Comparison of ENCODE assay signal across 20 cellular contexts in the genomic region with DNA sequence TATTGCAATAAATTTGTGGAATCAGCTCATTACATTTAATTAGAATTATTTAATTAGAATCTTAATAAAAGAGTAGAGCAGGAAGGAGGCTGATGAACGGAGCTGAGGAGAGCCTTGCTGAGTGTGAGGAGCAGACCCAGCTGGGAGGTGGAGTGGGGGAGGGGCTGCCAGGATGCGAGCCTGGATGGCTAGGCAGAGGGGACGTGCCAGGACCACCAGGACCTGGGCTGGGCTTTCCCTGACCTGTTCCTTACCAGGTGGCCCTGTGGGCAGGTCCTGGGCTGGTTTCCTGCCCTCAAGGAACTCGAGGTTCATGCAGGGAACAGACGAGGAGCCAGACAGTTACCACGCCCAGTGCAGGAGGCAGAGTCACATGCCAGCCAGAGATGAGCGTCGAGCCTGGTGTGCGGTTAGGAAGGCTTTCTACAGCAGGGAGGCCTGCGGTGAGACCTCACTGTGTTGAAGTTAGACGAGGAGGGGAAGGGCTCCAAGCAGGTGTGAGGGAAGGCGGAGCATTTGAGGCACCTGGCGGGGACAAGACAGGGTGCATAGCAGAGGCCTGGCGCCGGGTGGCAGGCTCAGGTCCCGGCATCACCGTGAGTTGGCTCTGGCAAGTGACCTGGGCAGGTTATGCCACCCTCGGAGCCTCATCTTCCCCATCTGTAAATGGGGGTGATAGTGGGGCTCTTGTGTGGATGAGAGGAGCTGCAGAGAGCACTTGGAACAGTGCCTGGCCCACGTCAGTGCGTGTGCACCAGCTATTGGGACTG. TPM values are rescaled to one million over a fixed set of nuclear protein-coding genes. Genes with fewer than 3 reads are reported as not detected.
A peak's percentile ranks its signal among the peaks of the same experiment; 100 is the strongest.
DNase-seq lines count a peak whose midpoint lies in the region; ATAC-seq, FAIRE-seq and TF ChIP-seq lines count a peak whose summit lies in the region.
"Had no signal": no experiment of that assay in that cellular context is flagged by ENCODE, and none has a peak within 500 bp of the region (broad histone marks: within the 10 kb centered on the region; RNA-seq: fewer than 3 reads in every experiment).

No MANE protein-coding gene starts in this region.

- H3K23me2 ChIP-seq in H1 (ENCODE audit: low read depth, low read length): no peaks in the 10 kb centered on the region

- ATAC-seq in HG03378 (IDR thresholded peaks at IDR 0.05; ENCODE audit: unreplicated experiment): no peak
- no peak for ATAC-seq in HG03457 (IDR thresholded peaks at IDR 0.05; ENCODE audit: unreplicated experiment)
- ATAC-seq: Panc1 had no signal

- H2BK5ac ChIP-seq in H1 (ENCODE audit: low read depth, low read length): no peak overlapping the region; the same call in 1 of the 2 replicates

- H3K27ac Mint-ChIP-seq in neural progenitor cell: peak overlapping the region; percentile 19
- H3K27ac Mint-ChIP-seq: B cell had no signal

- no peak for TF ChIP-seq EP300 in H1 (IDR thresholded peaks at IDR 0.05; ENCODE audit: borderline replicate concordance in 1 of 2, low read depth in 2 of 2, low read length in 2 of 2)

- no peak overlapping the region for H3K14ac ChIP-seq in H1 (ENCODE audit: insufficient read length)

- no peak overlapping the region for H4K5ac ChIP-seq in H1 (ENCODE audit: insufficient read length, low read depth, low read length)

- H3K4me1 Mint-ChIP-seq in neural progenitor cell: peaks cover 66% of the 10 kb centered on the region

- peak overlapping the region; percentile 57; the same call in 1 of the 2 replicates for H4K8ac ChIP-seq in H1 (ENCODE audit: extremely low read depth, insufficient read depth, low read length)

- POLR2A ChIA-PET in H1 (lab: Charles Lee; ENCODE audit: partially characterized antibody): interaction anchor here (0.8 to 1.1 kb wide), 3 partner anchors 8 to 223 kb away, joined by 3 read pairs; a partner anchor contains a TSS

- FAIRE-seq in H1 (lab: Jason Lieb, UNC): no peak

- no peak overlapping the region for H2BK20ac ChIP-seq in H1 (ENCODE audit: low read length)

- DNase-seq in NCI-H2196 (lab: John Stamatoyannopoulos, UW; ENCODE audit: unreplicated experiment) (peak; percentile 18), NCI-H2196 treated with DMSO at 0.1 percent for 48 hours (lab: John Stamatoyannopoulos, UW; ENCODE audit: unreplicated experiment) (no peak), NCI-H69 (lab: John Stamatoyannopoulos, UW) (peak; percentile 24), H1 (ENCODE audit: low read depth in 1 of 2, low spot score in 2 of 2) (no peak), neural progenitor cell (ENCODE audit: low spot score) (no peak), GF-D8 (lab: John Stamatoyannopoulos, UW) (no peak)
- DNase-seq: 8988T, DMS153, GDM1, GM23248, KBM-7, NCI-H1105, NCI-H1694 treated with DMSO at 0.1 percent for 48 hours, NCI-H2107, NCI-H446, SJCRH30 had no signal

- H2BK12ac ChIP-seq in H1 (ENCODE audit: low read depth, low read length): peak overlapping the region; percentile 71; the same call in 1 of the 2 replicates

- H3K4me3 ChIP-seq in H1 (ENCODE audit: extremely low read depth in 1 of 4, insufficient read depth in 2 of 4, low read depth in 3 of 4, low read length in 4 of 4) (no peak overlapping the region), neural progenitor cell (no peak overlapping the region)
- H3K4me3 ChIP-seq: GM23248, SJCRH30 had no signal

- H3K56ac ChIP-seq in H1 (replicated peaks; ENCODE audit: insufficient read length, low read depth, low read length): no peak overlapping the region

- TF ChIP-seq CTCF in H1 (IDR thresholded peaks at IDR 0.05; ENCODE audit: control extremely low read depth in 1 of 3, insufficient read depth in 1 of 3, low read depth in 1 of 3, low read length in 3 of 3) (no peak), neural progenitor cell (IDR thresholded peaks at IDR 0.05) (no peak)

- H3K9ac ChIP-seq in H1 (replicated peaks in 1 of 4; ENCODE audit: extremely low read depth in 1 of 4, low read depth in 3 of 4, low read length in 3 of 4) (no peak overlapping the region), neural progenitor cell (no peak overlapping the region)
- H3K9ac ChIP-seq: GM23248 had no signal

- no peaks in the 10 kb centered on the region for H3K36me3 Mint-ChIP-seq in neural progenitor cell

- no peaks in the 10 kb centered on the region for H3K36me3 ChIP-seq in H1 (ENCODE audit: control insufficient read depth in 2 of 4, insufficient read depth in 4 of 4, low read length in 3 of 4)
- H3K36me3 ChIP-seq in neural progenitor cell: no peaks in the 10 kb centered on the region
- H3K36me3 ChIP-seq: SJCRH30 had no signal

- H3K4ac ChIP-seq in H1 (replicated peaks; ENCODE audit: insufficient read length, low read depth, low read length): peak overlapping the region; percentile 15

- H3K27ac ChIP-seq in H1 (ENCODE audit: low read depth, low read length) (no peak overlapping the region), neural progenitor cell (no peak overlapping the region)
- H3K27ac ChIP-seq: GM23248, SJCRH30 had no signal

- H3K27me3 ChIP-seq in H1 (replicated peaks in 1 of 4; ENCODE audit: control insufficient read depth in 3 of 4, extremely low read depth in 1 of 4, insufficient read depth in 3 of 4, low read length in 3 of 4): no peaks in the 10 kb centered on the region; a peak in 2 of 7 replicates
- H3K27me3 ChIP-seq in neural progenitor cell: no peaks in the 10 kb centered on the region

- H2AFZ ChIP-seq in H1 (ENCODE audit: low read length) (no peak overlapping the region), neural progenitor cell (replicated peaks) (no peak overlapping the region)
- H2AFZ ChIP-seq: GM23248 had no signal

- no peak for TF ChIP-seq POLR2A in H1 (IDR thresholded peaks at IDR 0.05; ENCODE audit: control extremely low read depth in 1 of 2, low read depth in 2 of 2, low read length in 2 of 2)

- H3K79me2 ChIP-seq in H1 (ENCODE audit: control insufficient read depth in 1 of 2, insufficient read depth in 2 of 2, low read length in 2 of 2) (no peaks in the 10 kb centered on the region), neural progenitor cell (ENCODE audit: low read depth) (no peaks in the 10 kb centered on the region)

- TF ChIP-seq RAD21 in H1 (IDR thresholded peaks at IDR 0.05 in 1 of 2, conservative IDR thresholded peaks at IDR 0.05 in 1 of 2; ENCODE audit: low read depth in 2 of 2, low read length in 2 of 2): no peak

- H3K9me3 Mint-ChIP-seq in neural progenitor cell: no peaks in the 10 kb centered on the region

- CTCF ChIA-PET in H1 (lab: Charles Lee; ENCODE audit: partially characterized antibody): interaction anchor here (0.8 to 1.1 kb wide), 2 partner anchors 12 to 440 kb away, joined by 4 read pairs; no protein-coding TSS in a partner anchor

- no peaks in the 10 kb centered on the region for H3K79me1 ChIP-seq in H1 (ENCODE audit: low read depth, low read length)

- H3K23ac ChIP-seq in H1 (ENCODE audit: insufficient read length): no peak overlapping the region

- peaks cover 4% of the 10 kb centered on the region for H3K27me3 Mint-ChIP-seq in neural progenitor cell (ENCODE audit: insufficient read depth, low read depth)
- H3K27me3 Mint-ChIP-seq: B cell had no signal

- H4K20me1 ChIP-seq in H1 (replicated peaks in 1 of 2; ENCODE audit: control insufficient read depth in 1 of 2, insufficient read depth in 2 of 2, low read length in 2 of 2) (peaks cover 0 to 4% of the 10 kb centered on the region in 2 experiments), neural progenitor cell (ENCODE audit: low read depth) (no peaks in the 10 kb centered on the region)

- H3K4me1 ChIP-seq in H1 (replicated peaks in 1 of 4; ENCODE audit: control insufficient read depth in 3 of 4, insufficient read depth in 4 of 4, low read length in 3 of 4) (peaks cover 0 to 24% (median 17%) of the 10 kb centered on the region in 4 experiments; a peak in 6 of 7 replicates), neural progenitor cell (peaks cover 19% of the 10 kb centered on the region)

- H3K4me2 ChIP-seq in H1 (ENCODE audit: insufficient read depth in 1 of 2, low read depth in 2 of 2, low read length in 2 of 2): no peak overlapping the region
- H3K4me2 ChIP-seq in neural progenitor cell: no peak overlapping the region

- peak overlapping the region; percentile 57; the same call in 1 of the 2 replicates for H2AK5ac ChIP-seq in H1 (ENCODE audit: low read depth, low read length)

- H4K91ac ChIP-seq in H1 (replicated peaks; ENCODE audit: insufficient read length, low read length): peak overlapping the region; percentile 73

- H2BK15ac ChIP-seq in H1 (ENCODE audit: low read length): peak overlapping the region; percentile 88; the same call in 1 of the 2 replicates

- peak overlapping the region; percentile 58 for H2BK120ac ChIP-seq in H1 (replicated peaks; ENCODE audit: low read depth, low read length)

- 85% methylated on average over 14 of the region's 20 CpGs; no CpG with 5 or more reads in 1 of the 2 experiments for WGBS in H1 (ENCODE audit: extremely low coverage in 1 of 2, insufficient coverage in 1 of 2, insufficient read length in 1 of 2, insufficient replicate concordance in 2 of 2, low coverage in 1 of 2, low lambda C conversion rate in 2 of 2, missing lambda C conversion rate in 1 of 2), 2 experiments

- no peak overlapping the region for H3K4me3 Mint-ChIP-seq in neural progenitor cell
- H3K4me3 Mint-ChIP-seq: B cell had no signal

- H3K9me3 ChIP-seq in H1 (ENCODE audit: insufficient read depth in 2 of 2, low read depth in 1 of 2, low read length in 1 of 2) (no peaks in the 10 kb centered on the region), neural progenitor cell (ENCODE audit: low read depth) (no peaks in the 10 kb centered on the region)
- H3K9me3 ChIP-seq: SJCRH30 had no signal

- H3F3A ChIP-seq in neural progenitor cell (ENCODE audit: low read depth): peaks cover 5% of the 10 kb centered on the region

- H3K18ac ChIP-seq in H1 (ENCODE audit: extremely low read depth, low read length): peak overlapping the region; percentile 78; the same call in 1 of the 2 replicates

RNA-seq across cellular contexts. Expression of a gene that starts 33.9 kb away (rescaled TPM):
- 12.8 and 14.0 TPM in 2 replicates for total RNA-seq in H1 (2021; fragmentation: NEBNext Ultra II Directional; extraction: Animal tissue kit (Norgen Biotek cat#: 25700))
- 13.2 and 16.3 TPM in 2 replicates for polyA plus RNA-seq in H1 (2011; rRNA removed)
- 10.4 TPM for polyA plus RNA-seq in H1 (2011; cell fraction: cytosol; rRNA removed)
- polyA plus RNA-seq in H1 (2011; cell fraction: nucleus; rRNA removed): 16.7 TPM
- polyA plus RNA-seq in H1 (2012, experiment 1 of 2): 9.3 to 13.5 TPM (median 11.9 TPM) in 4 replicates
- 13.0 TPM for polyA plus RNA-seq in H1 (2012, experiment 2 of 2)
- polyA plus RNA-seq in H1 (2013, experiment 1 of 2): 9.4 TPM
- polyA plus RNA-seq in H1 (2013, experiment 2 of 2): 9.6 TPM
- polyA minus RNA-seq in H1 (2011; rRNA and poly(A)+ RNA removed): 9.7 and 11.7 TPM in 2 replicates
- 8.3 TPM for polyA minus RNA-seq in H1 (2011; cell fraction: cytosol; rRNA and poly(A)+ RNA removed)
- 9.7 TPM for polyA minus RNA-seq in H1 (2011; cell fraction: nucleus; rRNA and poly(A)+ RNA removed)
- total RNA-seq in neural progenitor cell (ENCODE audit: low replicate concordance): 6.5 and 8.6 TPM in 2 replicates

RNA-seq across cellular contexts. Expression of a gene that starts 39.3 kb away (rescaled TPM):
- total RNA-seq in H1 (2021; fragmentation: NEBNext Ultra II Directional; extraction: Animal tissue kit (Norgen Biotek cat#: 25700)): 7.7 and 7.8 TPM in 2 replicates
- polyA plus RNA-seq in H1 (2011; rRNA removed): 14.4 and 15.2 TPM in 2 replicates
- polyA plus RNA-seq in H1 (2011; cell fraction: cytosol; rRNA removed): 8.9 TPM
- 14.7 TPM for polyA plus RNA-seq in H1 (2011; cell fraction: nucleus; rRNA removed)
- 8.3 to 9.9 TPM (median 8.7 TPM) in 4 replicates for polyA plus RNA-seq in H1 (2012, experiment 1 of 2)
- polyA plus RNA-seq in H1 (2012, experiment 2 of 2): 6.4 TPM
- polyA plus RNA-seq in H1 (2013, experiment 1 of 2): 5.7 TPM
- 7.0 TPM for polyA plus RNA-seq in H1 (2013, experiment 2 of 2)
- polyA minus RNA-seq in H1 (2011; rRNA and poly(A)+ RNA removed): 7.1 and 9.0 TPM in 2 replicates
- 4.8 TPM for polyA minus RNA-seq in H1 (2011; cell fraction: cytosol; rRNA and poly(A)+ RNA removed)
- 6.1 TPM for polyA minus RNA-seq in H1 (2011; cell fraction: nucleus; rRNA and poly(A)+ RNA removed)
- 5.3 and 6.8 TPM in 2 replicates for total RNA-seq in neural progenitor cell (ENCODE audit: low replicate concordance)

Comparison
In these comparisons a context has a peak if more than half of its experiments do, and no peak if none do; other contexts are left out.
1. DNase-seq: peak in NCI-H2196 (single experiment) and NCI-H69 (single experiment); none in NCI-H2196 treated with DMSO at 0.1 percent for 48 hours (single experiment), H1 (0 of 2), neural progenitor cell (single experiment) and GF-D8 (single experiment).